ENCODE assay signal across 1 cellular context in genomic region chr1:94315552-94316116, GRCh38.
TF ChIP-seq lines count a peak whose summit lies in the region.

No MANE protein-coding gene starts in this region.

TF ChIP-seq in HCT116, 20 proteins besides CTCF, POLR2A, EP300 and RAD21 (continued from another document):
- TF ChIP-seq REST (IDR thresholded peaks at IDR 0.05; ENCODE audit: low read depth) (no peak), FOSL1 (IDR thresholded peaks at IDR 0.05; ENCODE audit: low read depth) (no peak), ATF3 (IDR thresholded peaks at IDR 0.05) (no peak), CBX3 (IDR thresholded peaks at IDR 0.05; ENCODE audit: low read depth) (no peak), SRF (IDR thresholded peaks at IDR 0.05; ENCODE audit: low read depth) (no peak), POLR2AphosphoS5 (IDR thresholded peaks at IDR 0.05; ENCODE audit: low read depth, low read length) (no peak), MAX (IDR thresholded peaks at IDR 0.05) (no peak), EZH2 (IDR thresholded peaks at IDR 0.05) (no peak)
